8 cellular contexts compared by ENCODE assay signal in genomic region chr17:38591759-38592241, GRCh38. TPM values are rescaled to one million over a fixed set of nuclear protein-coding genes. Genes with fewer than 3 reads are reported as not detected.
DNase-seq lines count a peak whose midpoint lies in the region; ATAC-seq and TF ChIP-seq lines count a peak whose summit lies in the region.

No MANE protein-coding gene starts in this region.

- H3K27me3 ChIP-seq in right cardiac atrium (ENCODE audit: control insufficient read depth, insufficient read depth) (no peaks in the 10 kb centered on the region), upper lobe of left lung (peaks cover 0 to 20% (median 5%) of the 10 kb centered on the region in 4 donors)

- peaks cover 31 to 33% of the 10 kb centered on the region in 2 donors for H3K4me1 Mint-ChIP-seq in effector memory CD8-positive, alpha-beta T cell (ENCODE audit: low read depth in 2 of 2)

- peak overlapping the region; percentile 74 to 80 for H3K4me3 Mint-ChIP-seq in effector memory CD8-positive, alpha-beta T cell

- TF ChIP-seq CTCF in RWPE1 (conservative IDR thresholded peaks at IDR 0.05; ENCODE audit: low read depth) (no peak), upper lobe of left lung (IDR thresholded peaks at IDR 0.05) (no peak)

- 60% methylated on average over 5 of the region's 5 CpGs for WGBS in right cardiac atrium
- 44 to 56% methylated on average over 4 to 5 of the region's 5 CpGs for WGBS in upper lobe of left lung, 2 donors

- H3K4me1 ChIP-seq in right cardiac atrium (ENCODE audit: control insufficient read depth, insufficient read depth, low read length) (no peaks in the 10 kb centered on the region), upper lobe of left lung (peaks cover 5 to 18% (median 16%) of the 10 kb centered on the region in 4 donors)

- H3K27ac ChIP-seq in right cardiac atrium (ENCODE audit: low read length) (no peak overlapping the region), RWPE1 (peak overlapping the region; percentile 20; the same call in 1 of the 2 replicates), upper lobe of left lung (no peak overlapping the region)

- peak; percentile 31 for ATAC-seq in Right ventricle myocardium superior (ENCODE audit: poor library complexity)
- ATAC-seq in right cardiac atrium = no peak
- ATAC-seq in effector memory CD8-positive, alpha-beta T cell (replicated peaks) = peak; percentile 80
- ATAC-seq in upper lobe of left lung (ENCODE audit: low FRiP score in 2 of 2) = peak; percentile 65 to 70
- no peak for ATAC-seq in GM19455 (IDR thresholded peaks at IDR 0.05; ENCODE audit: unreplicated experiment)

- intact Hi-C loops in Right ventricle myocardium superior (cut with DNase I) (no loop called here), right cardiac atrium (cut with DNase I) (no loop called here)

- no peak for TF ChIP-seq EP300 in upper lobe of left lung (IDR thresholded peaks at IDR 0.05)

- POLR2A ChIA-PET in RWPE1 (lab: Yijun Ruan, JAX; ENCODE audit: low non-redundant PET) = no interaction called here

- no peaks in the 10 kb centered on the region for H3K9me3 Mint-ChIP-seq in effector memory CD8-positive, alpha-beta T cell

- H3K27me3 Mint-ChIP-seq in effector memory CD8-positive, alpha-beta T cell = peaks cover 74 to 100% of the 10 kb centered on the region in 2 donors

- H3K9me3 ChIP-seq in right cardiac atrium (ENCODE audit: control insufficient read depth, low read length) (no peaks in the 10 kb centered on the region), upper lobe of left lung (no peaks in the 10 kb centered on the region)

- no peak for TF ChIP-seq POLR2A in upper lobe of left lung (IDR thresholded peaks at IDR 0.05)

- CTCF ChIA-PET in RWPE1 (lab: Yijun Ruan, JAX) = interaction anchor here (1.1 kb wide), 1 partner anchor 32 kb away, joined by 3 read pairs; no protein-coding TSS in a partner anchor

- DNase-seq in Right ventricle myocardium superior = no peak
- DNase-seq in right cardiac atrium = no peak
- DNase-seq in RWPE1 (ENCODE audit: low spot score) = no peak
- DNase-seq in effector memory CD8-positive, alpha-beta T cell = no peak
- DNase-seq in upper lobe of left lung = peak in 1 of 2 donors; percentile 32
- no peak for DNase-seq in COR-L47 (lab: John Stamatoyannopoulos, UW)
- DNase-seq in NCI-H187 (lab: John Stamatoyannopoulos, UW) = no peak

- no peaks in the 10 kb centered on the region for H3K36me3 Mint-ChIP-seq in effector memory CD8-positive, alpha-beta T cell (ENCODE audit: insufficient read depth)

- peak overlapping the region in 1 of 2 donors; percentile 58 for H3K27ac Mint-ChIP-seq in effector memory CD8-positive, alpha-beta T cell

- no peaks in the 10 kb centered on the region for H3K36me3 ChIP-seq in upper lobe of left lung

- H3K4me3 ChIP-seq in right cardiac atrium (ENCODE audit: low read length) = no peak overlapping the region
- no peak overlapping the region for H3K4me3 ChIP-seq in upper lobe of left lung

RNA-seq across cellular contexts. Expression of gene SRCIN1, which starts 14.0 kb away (rescaled TPM):
- total RNA-seq in Right ventricle myocardium superior (2.3 TPM), right cardiac atrium (1 to 10 TPM in 3 of 4 donors, under 1 TPM in 1; 0.89 to 4.8 (median 3.0) TPM), upper lobe of left lung (10 to 100 TPM in 2 of 6 donors, 1 to 10 TPM in 4; 1.6 to 16.6 (median 5.6) TPM)
- 2.6 TPM for polyA plus RNA-seq in right cardiac atrium

Comparison
In these comparisons a context has a peak if more than half of its experiments do, and no peak if none do; other contexts are left out.
1. ATAC-seq: peak in Right ventricle myocardium superior (single experiment), effector memory CD8-positive, alpha-beta T cell (single experiment) and upper lobe of left lung (2 of 2); none in right cardiac atrium (0 of 2) and GM19455 (single experiment).